In the genomic region with DNA sequence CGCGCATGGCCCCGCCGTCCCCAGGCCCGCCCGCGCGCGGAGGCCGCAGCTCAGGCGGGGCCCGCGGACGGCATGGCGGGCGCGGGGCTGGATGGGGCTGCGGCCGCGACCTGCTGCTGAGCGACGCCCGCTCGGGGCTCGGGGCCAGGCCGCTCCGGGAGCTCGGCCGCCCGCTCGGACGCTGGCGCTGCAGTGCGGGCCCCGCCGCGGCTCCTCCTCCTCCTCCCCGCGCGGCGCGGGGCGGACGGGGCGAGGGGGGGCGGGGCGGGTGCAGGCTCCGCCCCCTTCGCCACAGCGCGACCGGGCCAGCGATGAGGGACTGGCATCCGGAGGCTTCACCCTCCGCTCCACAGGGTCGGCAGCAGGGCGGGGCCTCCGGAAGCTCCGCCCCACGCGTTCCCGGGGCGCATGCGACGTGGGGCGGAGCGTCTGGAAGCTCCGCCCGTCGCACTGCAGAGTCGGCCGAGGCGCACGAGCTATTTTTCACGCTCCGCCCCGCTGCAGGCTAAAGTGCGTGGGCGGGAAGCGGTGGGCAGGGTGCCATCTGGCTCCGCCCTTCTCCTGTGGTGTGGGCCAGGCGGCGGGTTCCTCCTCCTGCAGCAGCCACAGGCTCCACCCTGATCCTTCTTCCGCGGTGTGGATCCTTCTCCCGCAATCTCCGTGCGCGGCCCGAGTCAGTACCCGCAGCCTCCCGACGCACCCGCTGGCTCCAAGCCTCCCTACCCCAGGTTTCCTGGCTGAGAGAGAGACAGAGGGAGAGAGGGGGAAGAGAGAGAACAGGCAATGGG, we compare ENCODE assay signal across 8 cellular contexts.
DNase-seq lines count a peak whose midpoint lies in the region; FAIRE-seq and TF ChIP-seq lines count a peak whose summit lies in the region.
"Not testable (repeated sequence)": the region's sequence is repeated elsewhere in the genome, so short reads cannot be mapped to it uniquely, and the experiment has no call there.

A gene (minus strand): TSS at position 196 of the 788 bp plus-strand sequence. CDS start 209 bp downstream, outside the sequence.

- DNase-seq in LNCaP clone FGC (ENCODE audit: low read depth), result peak; percentile 83
- peak; percentile 91 for DNase-seq in OCI-M1 (lab: John Stamatoyannopoulos, UW)
- DNase-seq in activated CD8-positive, alpha-beta memory T cell treated with anti-CD3 and anti-CD28 coated beads for 1 hour (ENCODE audit: extremely low read depth in 1 of 2, low read depth in 1 of 2), result peak; percentile 88 to 98
- peak; percentile 97 for DNase-seq in choroid plexus epithelial cell (ENCODE audit: low read depth)
- DNase-seq in iPS-NIHi11 (ENCODE audit: low spot score), result peak; percentile 17
- peak; percentile 76 for DNase-seq in retinal pigment epithelial cell (ENCODE audit: low read depth)
- DNase-seq in tibial artery, result peak; percentile 98 to 100

- H3K4me1 ChIP-seq in tibial artery, result peaks cover 0 to 34% (median 13%) of the 10 kb centered on the region in 4 donors

- peak within 1 kb of the TSS; percentile 57 for H3K4me3 ChIP-seq in LNCaP clone FGC (ENCODE audit: low read depth, low read length)
- H3K4me3 ChIP-seq in choroid plexus epithelial cell (ENCODE audit: low read depth, low read length), result peak within 1 kb of the TSS; percentile 57
- H3K4me3 ChIP-seq in retinal pigment epithelial cell (ENCODE audit: low read length), result peak within 1 kb of the TSS; percentile 46
- peak within 1 kb of the TSS; percentile 65 to 70 for H3K4me3 ChIP-seq in tibial artery

- H3K27ac ChIP-seq in tibial artery, result peak within 1 kb of the TSS; percentile 83 to 85

- not testable (repeated sequence) for H3K36me3 ChIP-seq in tibial artery

- FAIRE-seq in G401.6 (lab: Jason Lieb, UNC), result peak; percentile 91

- H3K27me3 ChIP-seq in tibial artery, result not testable (repeated sequence)

- intact Hi-C loops in tibial artery (cut with DNase I; ENCODE audit: low total_unique reads), result not testable (repeated sequence)

- not testable (repeated sequence) for H3K9me3 ChIP-seq in tibial artery

- TF ChIP-seq CTCF in LNCaP clone FGC (IDR thresholded peaks at IDR 0.05; ENCODE audit: control insufficient read depth, extremely low read depth, insufficient read depth); choroid plexus epithelial cell (conservative IDR thresholded peaks at IDR 0.05; ENCODE audit: low read depth, low read length); retinal pigment epithelial cell (conservative IDR thresholded peaks at IDR 0.05; ENCODE audit: low read depth, low read length); tibial artery (IDR thresholded peaks at IDR 0.05): not testable (repeated sequence)

Comparison
In these comparisons a context has a peak if more than half of its experiments do, and no peak if none do; other contexts are left out.
1. Peak in every context shown above with its lines: DNase-seq, H3K4me3 ChIP-seq and H3K27ac ChIP-seq.
2. DNase-seq: peak in every context shown above with its lines; median percentile 99 in tibial artery; 97 in choroid plexus epithelial cell; 93 in activated CD8-positive, alpha-beta memory T cell treated with anti-CD3 and anti-CD28 coated beads for 1 hour; 91 in OCI-M1; 83 in LNCaP clone FGC; 76 in retinal pigment epithelial cell; 17 in iPS-NIHi11.